3 cellular contexts compared by ENCODE assay signal in genomic region chr6:159916752-159917151, GRCh38.
TF ChIP-seq lines count a peak whose summit lies in the region.

No MANE protein-coding gene starts in this region.

TF ChIP-seq in SK-N-SH, 30 proteins besides CTCF, POLR2A, EP300 and RAD21:
- TF ChIP-seq RXRA (IDR thresholded peaks at IDR 0.05; ENCODE audit: borderline replicate concordance, low read depth) (no peak), MEF2A (IDR thresholded peaks at IDR 0.05; ENCODE audit: borderline replicate concordance, low read depth) (no peak), RFX5 (IDR thresholded peaks at IDR 0.05; ENCODE audit: low read length) (no peak), ELF1 (IDR thresholded peaks at IDR 0.05) (no peak), ZBTB33 (IDR thresholded peaks at IDR 0.05; ENCODE audit: borderline replicate concordance, low read depth) (no peak), FOXM1 (IDR thresholded peaks at IDR 0.05; ENCODE audit: low read depth) (no peak), TEAD4 (IDR thresholded peaks at IDR 0.05; ENCODE audit: borderline replicate concordance, insufficient read depth) (no peak)

TF ChIP-seq in SK-N-SH treated with all-trans-retinoic acid at 6 μM for 48 hours, 23 proteins besides CTCF, POLR2A, EP300 and RAD21:
- TF ChIP-seq TSHZ2 (CRISPR knock-in tag; IDR thresholded peaks at IDR 0.05) (no peak), ZNF8 (CRISPR knock-in tag; IDR thresholded peaks at IDR 0.05) (no peak), RARB (CRISPR knock-in tag; IDR thresholded peaks at IDR 0.05) (no peak), CSDC2 (CRISPR knock-in tag; IDR thresholded peaks at IDR 0.05) (no peak), ARNTL (CRISPR knock-in tag; IDR thresholded peaks at IDR 0.05; ENCODE audit: borderline replicate concordance, low read depth) (no peak), OSR1 (CRISPR knock-in tag; IDR thresholded peaks at IDR 0.05) (no peak), CSRNP3 (CRISPR knock-in tag; IDR thresholded peaks at IDR 0.05) (no peak), CREB5 (CRISPR knock-in tag; IDR thresholded peaks at IDR 0.05; ENCODE audit: low read depth) (no peak), POU6F1 (CRISPR knock-in tag; IDR thresholded peaks at IDR 0.05; ENCODE audit: borderline replicate concordance, low read depth) (no peak), TCF4 (CRISPR knock-in tag; IDR thresholded peaks at IDR 0.05; ENCODE audit: borderline replicate concordance) (no peak), PPARA (CRISPR knock-in tag; IDR thresholded peaks at IDR 0.05; ENCODE audit: borderline replicate concordance) (no peak), GLIS3 (CRISPR knock-in tag; IDR thresholded peaks at IDR 0.05) (no peak), PATZ1 (CRISPR knock-in tag; IDR thresholded peaks at IDR 0.05; ENCODE audit: borderline replicate concordance) (no peak), SNAI2 (CRISPR knock-in tag; IDR thresholded peaks at IDR 0.05) (no peak), ISL1 (CRISPR knock-in tag; IDR thresholded peaks at IDR 0.05) (no peak), ZNF70 (CRISPR knock-in tag; IDR thresholded peaks at IDR 0.05) (no peak), ESRRG (CRISPR knock-in tag; IDR thresholded peaks at IDR 0.05) (no peak)

TF ChIP-seq in IMR-90, 13 proteins besides CTCF, POLR2A, EP300 and RAD21:
- no peak for TF ChIP-seq CHD1 (IDR thresholded peaks at IDR 0.05; ENCODE audit: low read depth, low read length)
- no peak for TF ChIP-seq MAZ (IDR thresholded peaks at IDR 0.05; ENCODE audit: borderline replicate concordance, low read depth, low read length)
- no peak for TF ChIP-seq RFX5 (IDR thresholded peaks at IDR 0.05; ENCODE audit: low read depth, low read length)
- no peak for TF ChIP-seq RCOR1 (IDR thresholded peaks at IDR 0.05; ENCODE audit: insufficient replicate concordance, low read length)
- no peak for TF ChIP-seq NFE2L2 (IDR thresholded peaks at IDR 0.05; ENCODE audit: low read depth, low read length)
- no peak for TF ChIP-seq SMC3 (IDR thresholded peaks at IDR 0.05; ENCODE audit: low read depth, low read length)
